In genomic region chr12:569803-570236, GRCh38 we compare ENCODE assay signal across 8 cellular contexts.
DNase-seq lines count a peak whose midpoint lies in the region; TF ChIP-seq lines count a peak whose summit lies in the region.

No MANE protein-coding gene starts in this region.

- POLR2A ChIA-PET in RWPE1 (lab: Yijun Ruan, JAX; ENCODE audit: low non-redundant PET): interaction anchor here (1.0 to 1.1 kb wide), 2 partner anchors 182 to 380 kb away, joined by 5 read pairs; partner anchors contain the start of genes RAD52 and WNK1

- H4K20me1 ChIP-seq in neural cell (ENCODE audit: insufficient read depth): no peaks in the 10 kb centered on the region

- H3K27ac Mint-ChIP-seq in IgD-negative memory B cell: peak overlapping the region in 1 of 3 donors; percentile 86
- no peak overlapping the region for H3K27ac Mint-ChIP-seq in stimulated activated naive CD8-positive, alpha-beta T cell treated with anti-CD3 and anti-CD28 coated beads, Interleukin-15, Interleukin-2, amounts not matched to agents 100 ng/mL and 50 ng/mL, for 24 hours

- H3K79me2 ChIP-seq in neural cell (replicated peaks; ENCODE audit: insufficient read depth, low read length): no peaks in the 10 kb centered on the region

- no peaks in the 10 kb centered on the region for H3K9me2 ChIP-seq in neural cell (ENCODE audit: insufficient read depth, low read length)

- no peaks in the 10 kb centered on the region for H3F3A ChIP-seq in neural cell (ENCODE audit: insufficient read depth, low read length, poor library complexity, severe bottlenecking)

- H3K36me3 Mint-ChIP-seq in IgD-negative memory B cell: peaks cover 2% of the 10 kb centered on the region
- H3K36me3 Mint-ChIP-seq in stimulated activated naive CD8-positive, alpha-beta T cell treated with anti-CD3 and anti-CD28 coated beads, Interleukin-15, Interleukin-2, amounts not matched to agents 100 ng/mL and 50 ng/mL, for 24 hours (ENCODE audit: low read depth): no peaks in the 10 kb centered on the region

- TF ChIP-seq EP300 in neural cell (conservative IDR thresholded peaks at IDR 0.05; ENCODE audit: poor library complexity, severe bottlenecking): no peak

- peaks cover 0 to 2% (median 0%) of the 10 kb centered on the region in 3 donors for H3K9me3 Mint-ChIP-seq in IgD-negative memory B cell
- H3K9me3 Mint-ChIP-seq in stimulated activated naive CD8-positive, alpha-beta T cell treated with anti-CD3 and anti-CD28 coated beads, Interleukin-15, Interleukin-2, amounts not matched to agents 100 ng/mL and 50 ng/mL, for 24 hours: no peaks in the 10 kb centered on the region

- H3K27me3 Mint-ChIP-seq in IgD-negative memory B cell: no peaks in the 10 kb centered on the region
- H3K27me3 Mint-ChIP-seq in stimulated activated naive CD8-positive, alpha-beta T cell treated with anti-CD3 and anti-CD28 coated beads, Interleukin-15, Interleukin-2, amounts not matched to agents 100 ng/mL and 50 ng/mL, for 24 hours: no peaks in the 10 kb centered on the region

- peaks cover 4 to 5% (median 4%) of the 10 kb centered on the region in 3 donors for H3K4me1 Mint-ChIP-seq in IgD-negative memory B cell
- peaks cover 48% of the 10 kb centered on the region for H3K4me1 Mint-ChIP-seq in stimulated activated naive CD8-positive, alpha-beta T cell treated with anti-CD3 and anti-CD28 coated beads, Interleukin-15, Interleukin-2, amounts not matched to agents 100 ng/mL and 50 ng/mL, for 24 hours (ENCODE audit: low read depth)

- H2AFZ ChIP-seq in neural cell (ENCODE audit: low read depth, low read length): peak overlapping the region; percentile 76

- H3K4me2 ChIP-seq in neural cell (ENCODE audit: low read length): peak overlapping the region; percentile 88

- TF ChIP-seq RAD21 in neural cell (conservative IDR thresholded peaks at IDR 0.05): peak; percentile 98

- no peaks in the 10 kb centered on the region for H3K27me3 ChIP-seq in neural cell (ENCODE audit: insufficient read depth, low read depth, low read length)

- peak; percentile 71 to 74 for DNase-seq in NCI-H2081 (lab: John Stamatoyannopoulos, UW)
- no peak for DNase-seq in NCI-H2081 treated with DMSO at 0.1 percent for 48 hours (lab: John Stamatoyannopoulos, UW)
- DNase-seq in RWPE1 (ENCODE audit: low spot score): peak; percentile 88
- DNase-seq in activated gamma-delta T cell (lab: John Stamatoyannopoulos, UW): peak; percentile 71
- peak; percentile 84 for DNase-seq in fibroblast of villous mesenchyme (ENCODE audit: low read depth)

- TF ChIP-seq CTCF in RWPE1 (conservative IDR thresholded peaks at IDR 0.05; ENCODE audit: low read depth) (peak; percentile 75), fibroblast of villous mesenchyme (IDR thresholded peaks at IDR 0.05; ENCODE audit: insufficient read depth, low read depth, low read length) (peak; percentile 86), neural cell (IDR thresholded peaks at IDR 0.05; ENCODE audit: poor library complexity, severe bottlenecking) (peak; percentile 99)

- CTCF ChIA-PET in RWPE1 (lab: Yijun Ruan, JAX): interaction anchor here (0.6 to 2.9 kb wide), 9 partner anchors 11 to 925 kb away, joined by 3 to 22 read pairs (median 4); partner anchors contain the start of gene WNK1

- H3K9me3 ChIP-seq in neural cell (ENCODE audit: low read length): no peaks in the 10 kb centered on the region

- H3K27ac ChIP-seq in RWPE1 (peak overlapping the region; percentile 99), neural cell (ENCODE audit: low read length) (no peak overlapping the region)

- peak overlapping the region; percentile 56 for H3K9ac ChIP-seq in neural cell (ENCODE audit: low read length)

- H3K4me3 ChIP-seq in fibroblast of villous mesenchyme (ENCODE audit: low read depth, low read length) (peak overlapping the region; percentile 77), neural cell (ENCODE audit: low read length) (peak overlapping the region; percentile 77)

- no peaks in the 10 kb centered on the region for H3K36me3 ChIP-seq in neural cell (ENCODE audit: insufficient read depth, low read length)

- H3K4me3 Mint-ChIP-seq in IgD-negative memory B cell: peak overlapping the region; percentile 81 to 89 (median 85)
- peak overlapping the region; percentile 83 for H3K4me3 Mint-ChIP-seq in stimulated activated naive CD8-positive, alpha-beta T cell treated with anti-CD3 and anti-CD28 coated beads, Interleukin-15, Interleukin-2, amounts not matched to agents 100 ng/mL and 50 ng/mL, for 24 hours

TF ChIP-seq in neural cell, 6 proteins besides CTCF, POLR2A, EP300 and RAD21:
- no peak for TF ChIP-seq POLR2AphosphoS5 (IDR thresholded peaks at IDR 0.05)
- peak; percentile 96 for TF ChIP-seq SMC3 (conservative IDR thresholded peaks at IDR 0.05; ENCODE audit: poor library complexity)
- TF ChIP-seq MXI1 (conservative IDR thresholded peaks at IDR 0.05; ENCODE audit: poor library complexity, severe bottlenecking): peak; percentile 89
